12 cellular contexts compared by ENCODE assay signal in the genomic region with DNA sequence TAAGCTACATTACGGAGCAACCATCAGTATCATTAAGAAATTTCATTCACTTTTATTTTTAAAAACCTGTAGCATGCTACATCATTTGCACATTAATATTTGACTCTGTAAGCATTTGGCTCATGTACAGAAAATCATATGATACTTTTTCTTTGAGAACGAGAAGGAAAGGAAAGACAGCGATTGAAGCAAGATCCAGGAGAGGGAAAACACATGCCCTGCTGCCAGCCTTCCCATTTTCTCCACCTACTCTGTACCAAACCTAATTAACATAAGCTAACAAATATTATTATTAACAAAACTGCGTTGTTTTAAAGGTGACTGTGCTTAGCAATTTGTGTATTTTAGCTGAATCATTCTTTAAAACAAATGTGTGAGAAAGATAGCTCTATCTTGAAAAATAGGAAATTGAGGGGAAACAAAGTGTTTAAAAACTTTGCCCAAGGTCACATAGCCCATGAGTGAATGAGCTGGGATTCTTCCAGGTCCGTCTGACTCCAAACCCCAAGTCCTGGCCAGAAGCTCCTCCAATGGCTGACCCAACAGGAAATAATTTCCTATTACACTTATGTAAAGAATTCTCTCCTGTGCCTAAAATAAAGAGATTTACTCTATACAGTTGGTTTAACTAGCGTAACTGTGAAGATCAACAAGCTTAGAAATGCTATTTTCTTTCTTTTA.
DNase-seq lines count a peak whose midpoint lies in the region; ATAC-seq and TF ChIP-seq lines count a peak whose summit lies in the region.
"Had no signal": no experiment of that assay in that cellular context is flagged by ENCODE, and none has a peak within 500 bp of the region (broad histone marks: within the 10 kb centered on the region; RNA-seq: fewer than 3 reads in every experiment).

No MANE protein-coding gene starts in this region.

- no peaks in the 10 kb centered on the region for H3K9me3 ChIP-seq in GM23248 (ENCODE audit: low read depth)
- no peaks in the 10 kb centered on the region for H3K9me3 ChIP-seq in body of pancreas
- no peaks in the 10 kb centered on the region for H3K9me3 ChIP-seq in skeletal muscle tissue (ENCODE audit: control insufficient read depth in 3 of 3, low read length in 3 of 3)
- no peaks in the 10 kb centered on the region for H3K9me3 ChIP-seq in PC-9 (ENCODE audit: insufficient read depth, low read depth)

- in situ Hi-C loops in GM23248 (cut with MboI) (loop anchor here (10.0 kb wide), 1 partner anchor 282 kb away; no protein-coding TSS in a partner anchor), GM13977 (cut with MboI; ENCODE audit: low pct_unique_long_range_greater_than_20kb, low sequenced_read_pairs, unreplicated experiment) (loop anchor here (25.0 kb wide), 1 partner anchor 625 kb away; no protein-coding TSS in a partner anchor)

- BruUV-seq in PC-9 (replicated peaks; lab: Mats Ljungman, UMichigan): no TSS peak

- no peaks in the 10 kb centered on the region for H4K20me1 ChIP-seq in GM23248 (ENCODE audit: insufficient read depth)
- no peaks in the 10 kb centered on the region for H4K20me1 ChIP-seq in PC-9 (ENCODE audit: insufficient read depth)

- H3K27me3 ChIP-seq in GM23248 (replicated peaks; ENCODE audit: insufficient read depth): no peaks in the 10 kb centered on the region
- H3K27me3 ChIP-seq in body of pancreas: no peaks in the 10 kb centered on the region
- no peaks in the 10 kb centered on the region for H3K27me3 ChIP-seq in skeletal muscle tissue (ENCODE audit: control insufficient read depth in 3 of 3, insufficient read depth in 3 of 3, low read length in 3 of 3)
- H3K27me3 ChIP-seq in PC-9 (ENCODE audit: insufficient read depth, low read depth): no peaks in the 10 kb centered on the region

- ATAC-seq in body of pancreas (peak; percentile 70), left ventricle myocardium superior (peak; percentile 58), GM19455 (IDR thresholded peaks at IDR 0.05; ENCODE audit: unreplicated experiment) (no peak)

- TF ChIP-seq CTCF in body of pancreas (IDR thresholded peaks at IDR 0.05) (no peak), GM13977 (IDR thresholded peaks at IDR 0.05; ENCODE audit: extremely low read depth, insufficient read depth, missing control alignments) (no peak), PC-9 (conservative IDR thresholded peaks at IDR 0.05) (no peak)

- no peak for TF ChIP-seq POLR2A in body of pancreas (IDR thresholded peaks at IDR 0.05)

- CTCF ChIA-PET in PC-9 (lab: Charles Lee): no interaction called here

- H3F3A ChIP-seq in GM23248 (ENCODE audit: insufficient read depth): peaks cover 25% of the 10 kb centered on the region
- H3F3A ChIP-seq in PC-9 (ENCODE audit: insufficient read depth, low read depth): no peaks in the 10 kb centered on the region

- H3K36me3 ChIP-seq in GM23248 (ENCODE audit: low read depth) (no peaks in the 10 kb centered on the region), body of pancreas (replicated peaks in 1 of 2; ENCODE audit: insufficient read depth in 1 of 2, low read depth in 2 of 2) (no peaks in the 10 kb centered on the region), skeletal muscle tissue (ENCODE audit: control insufficient read depth in 3 of 3, insufficient read depth in 3 of 3, low read length in 3 of 3) (no peaks in the 10 kb centered on the region), PC-9 (ENCODE audit: low read depth) (no peaks in the 10 kb centered on the region)

- H3K4me1 ChIP-seq in GM23248 (ENCODE audit: insufficient read depth) (peaks cover 50% of the 10 kb centered on the region), body of pancreas (peaks cover 23% of the 10 kb centered on the region), skeletal muscle tissue (ENCODE audit: control insufficient read depth in 3 of 3, insufficient read depth in 3 of 3, low read length in 3 of 3) (peaks cover 0 to 6% (median 5%) of the 10 kb centered on the region in 3 donors), PC-9 (replicated peaks; ENCODE audit: insufficient read depth) (no peaks in the 10 kb centered on the region)

- H3K9ac ChIP-seq in GM23248: peak overlapping the region; percentile 71
- H3K9ac ChIP-seq in skeletal muscle tissue (ENCODE audit: low read depth in 1 of 3, low read length in 3 of 3): no peak overlapping the region

- H3K27ac ChIP-seq in GM23248: peak overlapping the region; percentile 88
- H3K27ac ChIP-seq in body of pancreas: peak overlapping the region; percentile 32 to 52 (median 47)
- peak overlapping the region; percentile 57 for H3K27ac ChIP-seq in skeletal muscle tissue (ENCODE audit: low read depth, low read length)
- no peak overlapping the region for H3K27ac ChIP-seq in PC-9

- POLR2A ChIA-PET in PC-9 (lab: Charles Lee; ENCODE audit: unreplicated experiment): no interaction called here

- intact Hi-C loops in body of pancreas (cut with DNase I) (no loop called here), left ventricle myocardium superior (cut with micrococcal nuclease) (no loop called here), PC-9 (cut with micrococcal nuclease; ENCODE audit: unreplicated experiment) (no loop called here)

- WGBS in GM23248 (ENCODE audit: low coverage in 1 of 2, low lambda C conversion rate in 2 of 2, missing lambda C conversion rate in 2 of 2), 2 experiments: 11 to 12% methylated on average over 6 of the region's 6 CpGs
- 25 to 30% methylated on average over 6 of the region's 6 CpGs for WGBS in body of pancreas, 2 donors

- H3K79me2 ChIP-seq in GM23248 (ENCODE audit: insufficient read depth) (0 out of 2 replicates have a peak, but pooled peaks cover 5% of the 10 kb centered on the region), PC-9 (ENCODE audit: low read depth) (no peaks in the 10 kb centered on the region)

- H3K9me2 ChIP-seq in GM23248 (ENCODE audit: insufficient read depth): no peaks in the 10 kb centered on the region; the same call in 1 of the 2 replicates
- H3K9me2 ChIP-seq in PC-9 (ENCODE audit: insufficient read depth): no peaks in the 10 kb centered on the region

- H3K4me2 ChIP-seq in GM23248 (ENCODE audit: unreplicated experiment) (peak overlapping the region; percentile 96), PC-9 (no peak overlapping the region)

- H2AFZ ChIP-seq in GM23248: peak overlapping the region; percentile 33
- H2AFZ ChIP-seq in PC-9: no peak overlapping the region

- H3K4me3 ChIP-seq in GM23248 (peak overlapping the region; percentile 63), body of pancreas (no peak overlapping the region), skeletal muscle tissue (ENCODE audit: low read length in 3 of 3) (no peak overlapping the region), PC-9 (no peak overlapping the region)
- H3K4me3 ChIP-seq: lung had no signal

- peak; percentile 96 for DNase-seq in GM23248
- DNase-seq in body of pancreas: peak; percentile 35 to 76 (median 60)
- DNase-seq in left ventricle myocardium superior: no peak
- DNase-seq in GM13977 (ENCODE audit: low spot score): no peak
- no peak for DNase-seq in NCI-H146 treated with DMSO at 0.1 percent for 48 hours (lab: John Stamatoyannopoulos, UW; ENCODE audit: unreplicated experiment)
- DNase-seq in PC-9: no peak
- DNase-seq: activated CD4-positive, alpha-beta T cell treated with anti-CD3 and anti-CD28 coated beads for 48 hours; NCI-H510A treated with DMSO at 0.1 percent for 48 hours; SHP77 treated with DMSO at 0.1 percent for 48 hours had no signal

Comparison
In these comparisons a context has a peak if more than half of its experiments do, and no peak if none do; other contexts are left out.
1. DNase-seq: peak in GM23248 (single experiment) and body of pancreas (4 of 4); none in left ventricle myocardium superior (single experiment), GM13977 (single experiment), NCI-H146 treated with DMSO at 0.1 percent for 48 hours (single experiment) and PC-9 (0 of 2).